In the genomic region with DNA sequence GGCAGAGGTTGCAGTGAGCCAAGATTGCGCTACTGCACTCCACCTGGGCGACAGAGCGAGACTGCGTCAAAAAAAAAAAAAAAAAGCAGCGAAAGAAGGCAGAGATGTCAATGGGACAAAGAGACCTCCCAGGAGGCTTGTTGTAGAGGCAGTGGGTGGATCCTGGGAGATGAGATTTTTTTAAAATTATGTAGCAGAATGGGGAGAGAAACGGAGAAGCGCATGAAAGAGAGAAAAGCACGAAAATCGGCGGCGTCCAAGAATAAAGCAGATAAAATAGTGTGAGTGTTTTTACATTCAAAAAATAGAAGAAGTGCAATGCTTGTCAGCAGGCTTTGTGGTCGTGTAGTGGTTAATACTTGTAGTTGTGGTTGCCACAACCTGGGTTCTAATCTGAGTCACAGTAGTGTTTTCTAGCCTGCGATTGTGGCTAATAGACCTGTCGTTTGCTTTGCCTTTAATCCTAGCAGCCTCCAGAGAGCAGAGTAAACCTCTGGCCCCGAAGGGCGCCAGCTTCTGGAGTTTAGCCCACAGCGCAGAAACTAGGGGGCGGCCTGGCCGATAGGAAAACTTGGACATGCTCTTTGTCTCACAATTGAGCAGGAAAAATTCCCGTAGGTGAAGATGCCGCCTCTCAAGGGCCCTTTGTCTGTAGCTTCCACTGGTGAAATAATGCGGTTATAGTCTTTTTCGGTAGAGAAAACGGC, we compare ENCODE assay signal across 9 cellular contexts. TPM values are rescaled to one million over a fixed set of nuclear protein-coding genes. Genes with fewer than 3 reads are reported as not detected.
DNase-seq lines count a peak whose midpoint lies in the region; ATAC-seq and TF ChIP-seq lines count a peak whose summit lies in the region.
"Not testable (repeated sequence)": the region's sequence is repeated elsewhere in the genome, so short reads cannot be mapped to it uniquely, and the experiment has no call there.
"Had no signal": no experiment of that assay in that cellular context is flagged by ENCODE, and none has a peak within 500 bp of the region (broad histone marks: within the 10 kb centered on the region; RNA-seq: fewer than 3 reads in every experiment).

No MANE protein-coding gene starts in this region.

- peak overlapping the region; percentile 25 for H3K4me3 ChIP-seq in Karpas-422 (ENCODE audit: low read length)
- H3K4me3 ChIP-seq in aorta (ENCODE audit: low read length in 2 of 2), result not testable (repeated sequence)

- WGBS in aorta, 2 donors, result 80 to 86% methylated on average over 16 to 17 of the region's 24 CpGs

- CTCF ChIA-PET in activated CD4-positive, alpha-beta T cell treated with anti-CD3 and anti-CD28 coated beads for 36 hours (lab: Charles Lee), result not testable (repeated sequence)

- H3K9ac ChIP-seq in Karpas-422 (ENCODE audit: low read length), result peak overlapping the region; percentile 5

- H3K4me1 Mint-ChIP-seq in activated CD4-positive, alpha-beta T cell treated with anti-CD3 and anti-CD28 coated beads for 36 hours; naive thymus-derived CD8-positive, alpha-beta T cell: not testable (repeated sequence)

- in situ Hi-C loops in GM13977 (cut with MboI; ENCODE audit: low pct_unique_long_range_greater_than_20kb, low sequenced_read_pairs, unreplicated experiment), result loop anchor here (10.0 kb wide), 1 partner anchor 114 kb away; a partner anchor contains a TSS

- peak; percentile 51 for ATAC-seq in GM21528 (IDR thresholded peaks at IDR 0.05; ENCODE audit: low FRiP score, unreplicated experiment)
- peak; percentile 63 for ATAC-seq in HG02938 (IDR thresholded peaks at IDR 0.05; ENCODE audit: unreplicated experiment)
- peak; percentile 23 for ATAC-seq in activated CD4-positive, alpha-beta T cell treated with anti-CD3 and anti-CD28 coated beads for 36 hours
- peak; percentile 12 to 33 for ATAC-seq in naive thymus-derived CD8-positive, alpha-beta T cell
- ATAC-seq in aorta (ENCODE audit: low FRiP score), result peak; percentile 16

- not testable (repeated sequence) for H3K27me3 Mint-ChIP-seq in activated CD4-positive, alpha-beta T cell treated with anti-CD3 and anti-CD28 coated beads for 36 hours; naive thymus-derived CD8-positive, alpha-beta T cell

- H3K9me3 Mint-ChIP-seq in activated CD4-positive, alpha-beta T cell treated with anti-CD3 and anti-CD28 coated beads for 36 hours (ENCODE audit: low read depth); naive thymus-derived CD8-positive, alpha-beta T cell: not testable (repeated sequence)

- not testable (repeated sequence) for H3K9me2 ChIP-seq in Karpas-422 (replicated peaks; ENCODE audit: insufficient read depth, low read length)

- POLR2A ChIA-PET in activated CD4-positive, alpha-beta T cell treated with anti-CD3 and anti-CD28 coated beads for 36 hours (lab: Charles Lee), result interaction anchor here (0.5 kb wide), 1 partner anchor 177 kb away, joined by 3 read pairs; no protein-coding TSS in a partner anchor
- POLR2A ChIA-PET in naive thymus-derived CD8-positive, alpha-beta T cell (lab: Charles Lee), result not testable (repeated sequence)

- H2AFZ ChIP-seq in Karpas-422 (ENCODE audit: low read length), result not testable (repeated sequence)

- intact Hi-C loops in activated CD4-positive, alpha-beta T cell treated with anti-CD3 and anti-CD28 coated beads for 36 hours (cut with DNase I, micrococcal nuclease), result loop anchor here (10.0 kb wide), 4 partner anchors 54 to 304 kb away; no protein-coding TSS in a partner anchor
- intact Hi-C loops in aorta (cut with DNase I), result not testable (repeated sequence)

- H3K27ac Mint-ChIP-seq in activated CD4-positive, alpha-beta T cell treated with anti-CD3 and anti-CD28 coated beads for 36 hours; naive thymus-derived CD8-positive, alpha-beta T cell: not testable (repeated sequence)

- TF ChIP-seq CTCF in GM13977 (IDR thresholded peaks at IDR 0.05; ENCODE audit: extremely low read depth, insufficient read depth, missing control alignments), result not testable (repeated sequence)

- H3K79me2 ChIP-seq in Karpas-422 (ENCODE audit: low read length), result not testable (repeated sequence)

- not testable (repeated sequence) for H3K9me3 ChIP-seq in Karpas-422 (ENCODE audit: low read length); aorta (ENCODE audit: control insufficient read depth, low read length)

- not testable (repeated sequence) for H4K20me1 ChIP-seq in Karpas-422 (ENCODE audit: insufficient read depth, low read depth, low read length)

- H3K27ac ChIP-seq in Karpas-422 (ENCODE audit: low read length); aorta (ENCODE audit: low read depth in 1 of 2, low read length in 2 of 2): not testable (repeated sequence)

- H3K27me3 ChIP-seq in Karpas-422 (ENCODE audit: low read length); aorta (ENCODE audit: control insufficient read depth in 1 of 2, insufficient read depth in 2 of 2, low read length in 1 of 2): not testable (repeated sequence)

- H3K4me2 ChIP-seq in Karpas-422 (ENCODE audit: low read depth, low read length, poor library complexity, severe bottlenecking), result peak overlapping the region; percentile 38

- H3K4me1 ChIP-seq in Karpas-422 (ENCODE audit: low read length), result peaks cover 31% of the 10 kb centered on the region
- H3K4me1 ChIP-seq in aorta (ENCODE audit: control insufficient read depth in 1 of 2, insufficient read depth in 2 of 2, low read length in 2 of 2), result not testable (repeated sequence)

- not testable (repeated sequence) for H3K36me3 Mint-ChIP-seq in activated CD4-positive, alpha-beta T cell treated with anti-CD3 and anti-CD28 coated beads for 36 hours (ENCODE audit: low read depth); naive thymus-derived CD8-positive, alpha-beta T cell

- H3K4me3 Mint-ChIP-seq in activated CD4-positive, alpha-beta T cell treated with anti-CD3 and anti-CD28 coated beads for 36 hours; naive thymus-derived CD8-positive, alpha-beta T cell: not testable (repeated sequence)

- not testable (repeated sequence) for H3K36me3 ChIP-seq in Karpas-422 (ENCODE audit: insufficient read depth, low read length); aorta (ENCODE audit: control insufficient read depth in 1 of 2, insufficient read depth in 2 of 2, low read length in 1 of 2)

- DNase-seq in GM13977 (ENCODE audit: low spot score), result peak; percentile 61
- peak; percentile 70 for DNase-seq in Karpas-422
- DNase-seq in activated CD4-positive, alpha-beta T cell treated with anti-CD3 and anti-CD28 coated beads for 36 hours, result peak; percentile 21
- DNase-seq in astrocyte of the hippocampus (ENCODE audit: low read depth, low spot score), result peak; percentile 11
- DNase-seq in naive thymus-derived CD8-positive, alpha-beta T cell, result peak in 3 of 10 donors; percentile 4 to 54 (median 27)
- peak in 1 of 2 donors; percentile 63 for DNase-seq in aorta

RNA-seq across cellular contexts. Expression of a gene that starts 11.9 kb away (rescaled TPM):
- under 0.01 TPM in 2 replicates for total RNA-seq in Karpas-422 (2014; rRNA removed; shearing (Covaris generic); ENCODE audit: low replicate concordance)
- 1,000 to 10,000 TPM; 1,573 to 2,291 TPM for total RNA-seq in activated CD4-positive, alpha-beta T cell treated with anti-CD3 and anti-CD28 coated beads for 36 hours
- 1,000 to 10,000 TPM; 3,449 to 3,916 TPM for total RNA-seq in naive thymus-derived CD8-positive, alpha-beta T cell
- polyA plus RNA-seq in naive thymus-derived CD8-positive, alpha-beta T cell, result 10 to 100 TPM in 1 of 3 donors, not detected in 2; 22.6 TPM
- total RNA-seq in aorta, result 1,000 to 10,000 TPM; 7,231 to 8,154 TPM
- not detected for polyA plus RNA-seq in aorta
- polyA plus RNA-seq: psoas muscle had no signal

Comparison
In these comparisons a context has a peak if more than half of its experiments do, and no peak if none do; other contexts are left out.
1. RNA of a gene that starts 11.9 kb away (total RNA-seq): 7,231 to 8,154 TPM in aorta, 3,449 to 3,916 TPM in naive thymus-derived CD8-positive, alpha-beta T cell and 1,573 to 2,291 TPM in activated CD4-positive, alpha-beta T cell treated with anti-CD3 and anti-CD28 coated beads for 36 hours; under 0.01 TPM in Karpas-422; every median in the first group is over 1,000 times any median in the second.
2. Peak in every context shown above with its lines, with median percentiles within 50 percentile points of each other: ATAC-seq.